In genomic region chr4:145618210-145618911, GRCh38 we compare ENCODE assay signal across 8 cellular contexts. TPM values are rescaled to one million over a fixed set of nuclear protein-coding genes. Genes with fewer than 3 reads are reported as not detected.
DNase-seq lines count a peak whose midpoint lies in the region; ATAC-seq and TF ChIP-seq lines count a peak whose summit lies in the region.

No MANE protein-coding gene starts in this region.

- 0 out of 2 replicates have a peak, but pooled peaks cover 2% of the 10 kb centered on the region for H3K36me3 ChIP-seq in HUES64 (ENCODE audit: insufficient read depth, low read length)

- H3K27ac ChIP-seq in HUES64 (ENCODE audit: low read depth, low read length), result peak overlapping the region; percentile 73

- H3K27me3 ChIP-seq in HUES64 (ENCODE audit: insufficient read depth, low read length), result no peaks in the 10 kb centered on the region

- no peak for TF ChIP-seq CTCF in nephron (IDR thresholded peaks at IDR 0.05; ENCODE audit: unreplicated experiment in 3 of 3)

- WGBS in HUES64, result 29% methylated on average over 16 of the region's 16 CpGs

- peak overlapping the region; percentile 90 for H3K9ac ChIP-seq in HUES64 (ENCODE audit: low read depth, low read length)

- peaks cover 11% of the 10 kb centered on the region for H3K9me3 ChIP-seq in HUES64 (ENCODE audit: insufficient read depth, low read depth, low read length)

- H3K4me3 Mint-ChIP-seq in nephron, result peak overlapping the region; percentile 90 to 99 (median 98)

- H3K4me3 ChIP-seq in HUES64 (ENCODE audit: low read length), result peak overlapping the region; percentile 75

- ATAC-seq in HG03045 (IDR thresholded peaks at IDR 0.05; ENCODE audit: unreplicated experiment), result no peak

- peak overlapping the region; percentile 98 to 100 (median 100) for H3K27ac Mint-ChIP-seq in nephron

- no peaks in the 10 kb centered on the region for H3K27me3 Mint-ChIP-seq in nephron (ENCODE audit: low read depth)

- peaks cover 38% of the 10 kb centered on the region for H3K4me1 Mint-ChIP-seq in nephron

- DNase-seq in DMS114 treated with DMSO at 0.1 percent for 48 hours (lab: John Stamatoyannopoulos, UW; ENCODE audit: unreplicated experiment) (peak; percentile 6), activated T-cell treated with anti-CD3 and anti-CD28 coated beads for 4 hours (peak; percentile 10), fibroblast of gingiva (ENCODE audit: low read depth) (peak; percentile 6), NOMO-1 treated with DMSO at 0.1 percent for 48 hours (lab: John Stamatoyannopoulos, UW; ENCODE audit: unreplicated experiment) (no peak), OCI-M2 (lab: John Stamatoyannopoulos, UW; ENCODE audit: unreplicated experiment) (no peak)

- peaks cover 16% of the 10 kb centered on the region for H3K4me1 ChIP-seq in HUES64 (ENCODE audit: insufficient read depth, low read length)

- peaks cover 12% of the 10 kb centered on the region for H3K9me3 Mint-ChIP-seq in nephron

- peaks cover 17% of the 10 kb centered on the region for H3K36me3 Mint-ChIP-seq in nephron (ENCODE audit: low read depth)

RNA-seq across cellular contexts. Expression of gene MMAA, which starts 0.8 kb away (rescaled TPM):
- 3.8 TPM for polyA plus RNA-seq in HUES64 (2013, experiment 1 of 2)
- 4.2 TPM for polyA plus RNA-seq in HUES64 (2013, experiment 2 of 2)

Comparison
In these comparisons a context has a peak if more than half of its experiments do, and no peak if none do; other contexts are left out.
1. DNase-seq: peak in DMS114 treated with DMSO at 0.1 percent for 48 hours (single experiment), activated T-cell treated with anti-CD3 and anti-CD28 coated beads for 4 hours (single experiment) and fibroblast of gingiva (single experiment); none in NOMO-1 treated with DMSO at 0.1 percent for 48 hours (single experiment) and OCI-M2 (single experiment).